In the genomic region with DNA sequence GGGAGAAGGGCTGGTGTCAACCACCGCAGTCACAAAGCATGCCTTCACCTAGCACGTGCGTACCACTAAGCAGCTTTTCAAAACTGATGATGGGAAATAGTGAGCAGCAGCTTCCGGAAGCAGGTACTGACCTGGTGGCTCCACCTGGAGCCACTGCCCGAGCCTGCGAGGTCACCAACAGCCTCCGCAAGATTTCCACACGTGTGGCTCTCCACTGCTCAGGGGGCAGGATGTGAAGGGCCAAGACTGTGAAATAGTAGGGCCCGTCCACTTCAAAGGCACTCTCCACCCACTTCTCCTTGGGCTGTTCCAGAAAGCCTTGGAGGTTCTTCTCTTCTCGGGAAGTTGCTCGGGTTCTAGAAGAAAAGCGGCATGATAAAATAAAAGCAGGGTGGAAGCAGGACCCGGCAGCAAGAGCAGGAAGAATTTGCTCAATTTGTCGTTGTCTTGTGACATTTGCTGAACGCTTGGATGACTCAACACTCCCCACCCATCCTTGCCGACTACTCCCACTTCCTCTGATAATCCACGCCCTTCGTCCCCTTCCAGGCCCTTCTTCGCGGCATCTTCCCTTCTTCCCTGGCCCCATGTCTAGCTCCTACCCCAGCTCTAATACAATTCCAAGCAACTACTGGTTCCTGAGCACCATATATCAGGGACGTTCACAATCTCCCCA, we compare ENCODE assay signal across 8 cellular contexts.
A peak's percentile ranks its signal among the peaks of the same experiment; 100 is the strongest.
DNase-seq lines count a peak whose midpoint lies in the region; ATAC-seq and TF ChIP-seq lines count a peak whose summit lies in the region.

No MANE protein-coding gene starts in this region.

- no peak overlapping the region for H3K4me2 ChIP-seq in mammary epithelial cell (ENCODE audit: insufficient read depth, low read depth, low read length)

- CTCF ChIA-PET in MCF 10A (lab: Yijun Ruan, JAX) (interaction anchor here (0.6 to 1.7 kb wide), 2 partner anchors 47 to 169 kb away, joined by 4 to 5 read pairs; no protein-coding TSS in a partner anchor), mammary epithelial cell (lab: Charles Lee; ENCODE audit: low non-redundant PET) (no interaction called here)

- no TSS peak for BruUV-seq in MCF 10A (replicated peaks; lab: Mats Ljungman, UMichigan)
- no TSS peak for BruUV-seq in mammary epithelial cell (replicated peaks; lab: Mats Ljungman, UMichigan)

- ATAC-seq in aorta (ENCODE audit: low FRiP score) (peak; percentile 65), GM21576 (IDR thresholded peaks at IDR 0.05; ENCODE audit: unreplicated experiment) (no peak)

- no peak overlapping the region for H3K27ac ChIP-seq in mammary epithelial cell (ENCODE audit: insufficient read depth, low read depth, low read length)
- no peak overlapping the region for H3K27ac ChIP-seq in aorta (ENCODE audit: low read depth in 1 of 2, low read length in 2 of 2)

- H3K4me1 ChIP-seq in mammary epithelial cell (ENCODE audit: insufficient read depth, low read length) (peaks cover 35% of the 10 kb centered on the region), aorta (ENCODE audit: control insufficient read depth in 1 of 2, insufficient read depth in 2 of 2, low read length in 2 of 2) (no peaks in the 10 kb centered on the region)

- no peak for TF ChIP-seq POLR2A in lower leg skin (IDR thresholded peaks at IDR 0.05)

- peaks cover 83% of the 10 kb centered on the region for H3K36me3 Mint-ChIP-seq in MCF 10A (ENCODE audit: insufficient read depth, unreplicated experiment)

- dilution Hi-C loops in mammary epithelial cell (cut with HindIII; ENCODE audit: low sequenced_read_pairs), result loop anchor here (5.0 to 25.0 kb wide), 3 partner anchors 69 to 369 kb away; a partner anchor contains a TSS

- in situ Hi-C loops in mammary epithelial cell (cut with MboI; ENCODE audit: low sequenced_read_pairs in 2 of 2), result loop anchor here in 1 of 2 donors (10.0 kb wide), 1 partner anchor 177 kb away; a partner anchor contains a TSS

- POLR2A ChIA-PET in MCF 10A (lab: Yijun Ruan, JAX), result no interaction called here

- no peak overlapping the region for H3K9ac ChIP-seq in mammary epithelial cell (ENCODE audit: insufficient read depth, low read length)

- no peaks in the 10 kb centered on the region for H4K20me1 ChIP-seq in mammary epithelial cell (ENCODE audit: insufficient read depth, low read length)

- H3K9me3 ChIP-seq in mammary epithelial cell (replicated peaks; ENCODE audit: insufficient read depth, low read length), result no peaks in the 10 kb centered on the region
- H3K9me3 ChIP-seq in aorta (ENCODE audit: control insufficient read depth, low read length), result no peaks in the 10 kb centered on the region

- peaks cover 23% of the 10 kb centered on the region for H3K4me1 Mint-ChIP-seq in MCF 10A (ENCODE audit: insufficient read depth, unreplicated experiment)

- H3K4me3 Mint-ChIP-seq in MCF 10A (ENCODE audit: unreplicated experiment), result no peak overlapping the region

- intact Hi-C loops in MCF 10A (cut with micrococcal nuclease) (no loop called here), mammary epithelial cell (cut with micrococcal nuclease) (no loop called here), lower leg skin (cut with DNase I; ENCODE audit: low total_unique reads) (loop anchor here (5.0 kb wide), 1 partner anchor 134 kb away; no protein-coding TSS in a partner anchor), aorta (cut with DNase I) (no loop called here)

- H3K27me3 Mint-ChIP-seq in MCF 10A (ENCODE audit: insufficient read depth, unreplicated experiment), result no peaks in the 10 kb centered on the region

- peak; percentile 47 for DNase-seq in MCF 10A (ENCODE audit: unreplicated experiment)
- no peak for DNase-seq in mammary epithelial cell
- DNase-seq in cardiac fibroblast (ENCODE audit: low read depth in 2 of 2), result peak; percentile 66 to 80
- DNase-seq in lower leg skin (ENCODE audit: low spot score in 2 of 2), result peak; percentile 81 to 91
- peak; percentile 67 to 72 for DNase-seq in aorta
- DNase-seq in inferior parietal cortex (ENCODE audit: extremely low spot score), result no peak
- no peak for DNase-seq in stimulated activated CD4-positive, alpha-beta T cell treated with anti-CD3 and anti-CD28 coated beads, Interleukin-1b, Interleukin-23, amount 100 ng/mL, for 48 hours

- peak overlapping the region; percentile 53 for H3K27ac Mint-ChIP-seq in MCF 10A (ENCODE audit: low read depth, unreplicated experiment)

- no peaks in the 10 kb centered on the region for H3K9me3 Mint-ChIP-seq in MCF 10A (ENCODE audit: unreplicated experiment)

- WGBS in mammary epithelial cell (ENCODE audit: low coverage, missing lambda C conversion rate), result 91% methylated on average over 21 of the region's 21 CpGs
- WGBS in lower leg skin, 2 donors, result 30 to 34% methylated on average over 21 of the region's 21 CpGs
- 75 to 81% methylated on average over 21 of the region's 21 CpGs for WGBS in aorta, 2 donors

- H3K27me3 ChIP-seq in mammary epithelial cell (ENCODE audit: insufficient read depth, low read length) (no peaks in the 10 kb centered on the region), aorta (ENCODE audit: control insufficient read depth in 1 of 2, insufficient read depth in 2 of 2, low read length in 1 of 2) (no peaks in the 10 kb centered on the region)

- H3K36me3 ChIP-seq in mammary epithelial cell (ENCODE audit: insufficient read depth, low read length) (peaks cover 67% of the 10 kb centered on the region), aorta (ENCODE audit: control insufficient read depth in 1 of 2, insufficient read depth in 2 of 2, low read length in 1 of 2) (peaks cover 17 to 26% of the 10 kb centered on the region in 2 donors)

- H2AFZ ChIP-seq in mammary epithelial cell (ENCODE audit: low read depth, low read length), result no peak overlapping the region

- TF ChIP-seq CTCF in MCF 10A (IDR thresholded peaks at IDR 0.05; ENCODE audit: unreplicated experiment) (no peak), mammary epithelial cell (conservative IDR thresholded peaks at IDR 0.05 in 1 of 2, IDR thresholded peaks at IDR 0.05 in 1 of 2; ENCODE audit: extremely low read depth in 1 of 2, insufficient read depth in 1 of 2, low read depth in 1 of 2, low read length in 2 of 2) (no peak), cardiac fibroblast (IDR thresholded peaks at IDR 0.05; ENCODE audit: low read depth, low read length) (no peak), lower leg skin (IDR thresholded peaks at IDR 0.05) (no peak)

- no peaks in the 10 kb centered on the region for H3K79me2 ChIP-seq in mammary epithelial cell (ENCODE audit: insufficient read depth, low read length)

- H3K4me3 ChIP-seq in mammary epithelial cell (replicated peaks in 1 of 3; ENCODE audit: insufficient read depth in 1 of 3, low read depth in 2 of 3, low read length in 3 of 3) (no peak overlapping the region), cardiac fibroblast (replicated peaks in 1 of 2; ENCODE audit: low read depth in 2 of 2, low read length in 2 of 2) (peak overlapping the region in 1 of 2 donors; percentile 2), lower leg skin (ENCODE audit: low read depth, poor library complexity, severe bottlenecking) (peak overlapping the region; percentile 7), aorta (ENCODE audit: low read length in 2 of 2) (no peak overlapping the region)

Comparison
In these comparisons a context has a peak if more than half of its experiments do, and no peak if none do; other contexts are left out.
1. DNase-seq: peak in MCF 10A (single experiment), cardiac fibroblast (2 of 2), lower leg skin (2 of 2) and aorta (2 of 2); none in mammary epithelial cell (single experiment), inferior parietal cortex (single experiment) and stimulated activated CD4-positive, alpha-beta T cell treated with anti-CD3 and anti-CD28 coated beads, Interleukin-1b, Interleukin-23, amount 100 ng/mL, for 48 hours (single experiment).